In the genomic region with DNA sequence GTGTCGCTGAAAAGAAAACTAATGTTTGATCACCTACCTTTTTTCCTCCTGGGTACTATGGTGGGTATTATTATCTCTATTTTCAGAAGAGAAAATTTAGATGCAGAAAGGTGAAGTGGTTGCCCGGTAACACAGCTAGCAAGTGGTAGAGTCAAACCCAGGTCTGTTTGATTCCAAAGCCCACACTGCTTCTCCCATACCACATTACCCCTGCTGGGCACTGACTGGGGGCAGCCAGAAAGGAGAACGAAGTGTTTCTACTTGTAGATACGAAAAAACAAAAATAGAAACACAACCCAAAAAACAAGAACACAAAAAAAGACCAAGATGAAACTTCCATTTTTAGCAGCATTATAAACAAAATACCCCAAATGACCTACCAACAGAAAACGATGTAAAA, we compare ENCODE assay signal across 27 cellular contexts.
"Had no signal": no experiment of that assay in that cellular context is flagged by ENCODE, and none has a peak within 500 bp of the region (broad histone marks: within the 10 kb centered on the region; RNA-seq: fewer than 3 reads in every experiment).

No MANE protein-coding gene starts in this region.

- H3K36me3 ChIP-seq: neural progenitor cell, ovary, sigmoid colon, thyroid gland, upper lobe of left lung, vagina had no signal

- H3K27ac ChIP-seq: neural progenitor cell, ovary, parathyroid adenoma, psoas muscle, right lobe of liver, sigmoid colon, stomach, thoracic aorta, thyroid gland, tibial nerve, upper lobe of left lung, vagina had no signal

- H3K4me3 ChIP-seq: neural progenitor cell, ovary, psoas muscle, right lobe of liver, sigmoid colon, stomach, thoracic aorta, thyroid gland, tibial nerve, upper lobe of left lung, vagina had no signal

- H3K27me3 ChIP-seq: neural progenitor cell, ovary, right lobe of liver, sigmoid colon, stomach, thyroid gland, tibial nerve, upper lobe of left lung, vagina had no signal

- H3K9me3 ChIP-seq: ovary, psoas muscle, right lobe of liver, sigmoid colon, stomach, thyroid gland, tibial nerve, upper lobe of left lung, vagina had no signal

- H3K79me2 ChIP-seq: parathyroid adenoma had no signal

- ATAC-seq: naive thymus-derived CD8-positive, alpha-beta T cell; natural killer cell treated with Interleukin-12 subunit alpha and Interleukin-12 subunit beta and Interleukin-15 and Interleukin-18, amount 100 ng/mL, for 72 hours; psoas muscle; right cardiac atrium; right lobe of liver; stimulated activated effector memory CD8-positive, alpha-beta T cell treated with anti-CD3 and anti-CD28 coated beads, Interleukin-12 subunit alpha, Interleukin-12 subunit beta, amount 100 ng/mL, for 72 hours; stimulated activated naive B cell treated with anti-CD40 and anti-IgM and Interleukin-4, amounts not matched to agents 10 μg/mL and 1 μg/mL and 100 μg/mL, for 72 hours had no signal

- H3K4me2 ChIP-seq: neural progenitor cell had no signal

- DNase-seq: naive thymus-derived CD8-positive, alpha-beta T cell; occipital lobe; ovary; posterior cingulate gyrus; psoas muscle; right cardiac atrium; right lobe of liver; sigmoid colon; small intestine; stimulated activated CD4-positive, alpha-beta T cell treated with anti-CD3 and anti-CD28 coated beads, Interleukin-15, amount 100 ng/mL, for 24 hours; stimulated activated CD4-positive, alpha-beta T cell treated with anti-CD3 and anti-CD28 coated beads, Interleukin-2, amount 100 ng/mL, for 24 hours; stimulated activated CD4-positive, alpha-beta T cell treated with anti-CD3 and anti-CD28 coated beads, Interleukin-2, amount 100 ng/mL, for 48 hours; stimulated activated CD4-positive, alpha-beta T cell treated with anti-CD3 and anti-CD28 coated beads, Interleukin-4, amount 100 ng/mL, for 24 hours; stimulated activated naive B cell treated with anti-CD40 and anti-IgM and Interleukin-4, amounts not matched to agents 10 μg/mL and 1 μg/mL and 100 μg/mL, for 72 hours; stimulated activated naive CD4-positive, alpha-beta T cell treated with Interleukin-2 at 50 U/mL for 16 hours; stomach; thyroid gland; trophoblast cell had no signal

- H2AFZ ChIP-seq: neural progenitor cell, parathyroid adenoma had no signal

- FAIRE-seq: small intestine, urothelium cell line had no signal

- H3K4me1 ChIP-seq: neural progenitor cell, parathyroid adenoma, psoas muscle, right lobe of liver, sigmoid colon, stomach, thyroid gland, tibial nerve, upper lobe of left lung, vagina had no signal

- H3K9ac ChIP-seq: neural progenitor cell, parathyroid adenoma had no signal
